8 cellular contexts compared by ENCODE assay signal in the genomic region with DNA sequence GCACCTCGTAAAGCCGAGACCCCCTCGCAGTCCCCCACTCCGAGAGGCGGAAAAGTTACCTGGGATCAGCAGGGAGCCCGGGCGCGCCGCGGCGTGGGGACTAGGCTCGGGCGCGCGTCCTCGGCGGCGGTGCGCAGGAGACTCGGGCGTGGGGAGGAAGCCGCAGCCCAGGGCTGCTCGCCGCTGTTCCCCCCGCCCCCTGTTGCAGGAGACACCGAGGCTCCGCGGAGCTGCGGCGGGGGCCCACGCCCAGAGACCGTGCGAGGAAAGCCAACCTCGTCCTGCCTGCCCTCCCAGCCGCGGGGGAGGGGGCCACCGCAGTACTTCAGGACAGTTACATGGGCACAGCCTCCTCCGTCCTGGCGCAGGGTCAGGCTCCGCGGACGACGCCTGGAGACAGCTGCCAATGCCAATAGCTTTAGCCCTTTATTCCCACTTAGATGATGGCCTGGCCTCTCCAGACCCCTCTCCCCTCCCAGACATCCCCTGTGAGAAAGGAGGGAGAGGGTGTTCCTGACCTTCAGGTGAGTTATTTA. TPM values are rescaled to one million over a fixed set of nuclear protein-coding genes. Genes with fewer than 3 reads are reported as not detected.
A peak's percentile ranks its signal among the peaks of the same experiment; 100 is the strongest.
DNase-seq lines count a peak whose midpoint lies in the region; ATAC-seq and TF ChIP-seq lines count a peak whose summit lies in the region.

TSS of gene EPB41L3 (minus strand) at position 144 of the 536 bp plus-strand sequence. CDS start 54,814 bp downstream, outside the sequence.

- no peaks in the 10 kb centered on the region for H3K4me1 ChIP-seq in naive thymus-derived CD4-positive, alpha-beta T cell (ENCODE audit: control insufficient read depth in 2 of 2, insufficient read depth in 2 of 2, low read length in 2 of 2)
- no peaks in the 10 kb centered on the region for H3K4me1 ChIP-seq in BE2C

- H3K9me3 ChIP-seq in naive thymus-derived CD4-positive, alpha-beta T cell (ENCODE audit: control insufficient read depth in 2 of 3, low read length in 3 of 3): no peaks in the 10 kb centered on the region
- H3K9me3 ChIP-seq in BE2C: no peaks in the 10 kb centered on the region

- intact Hi-C loops in naive thymus-derived CD4-positive, alpha-beta T cell (cut with micrococcal nuclease): loop anchor here (5.0 to 10.0 kb wide), 3 partner anchors 61 to 439 kb away; partner anchors contain the start of gene ZBTB14 (in 1 of the 2)

- peaks cover 6 to 11% (median 11%) of the 10 kb centered on the region in 3 donors for H3K4me1 Mint-ChIP-seq in T-cell
- H3K4me1 Mint-ChIP-seq in naive thymus-derived CD4-positive, alpha-beta T cell: peaks cover 3 to 22% (median 14%) of the 10 kb centered on the region in 7 donors

- H3K27ac ChIP-seq in naive thymus-derived CD4-positive, alpha-beta T cell (ENCODE audit: low read depth, low read length): no peak within 1 kb of the TSS

- H3K27me3 Mint-ChIP-seq in T-cell: peaks cover 37 to 53% of the 10 kb centered on the region in 2 donors
- H3K27me3 Mint-ChIP-seq in naive thymus-derived CD4-positive, alpha-beta T cell: peaks cover 46 to 61% (median 57%) of the 10 kb centered on the region in 5 donors

- DNase-seq in H4 (ENCODE audit: low spot score): no peak
- DNase-seq in T-cell: peak in 9 of 34 experiments; percentile 4 to 27 (median 8)
- peak in 1 of 2 donors; percentile 59 for DNase-seq in foreskin fibroblast
- peak in 5 of 9 donors; percentile 14 to 36 (median 26) for DNase-seq in naive thymus-derived CD4-positive, alpha-beta T cell
- DNase-seq in putamen (ENCODE audit: low spot score): no peak
- no peak for DNase-seq in KG1 (lab: John Stamatoyannopoulos, UW)
- no peak for DNase-seq in BE2C

- TF ChIP-seq CTCF in foreskin fibroblast (IDR thresholded peaks at IDR 0.05; ENCODE audit: low read depth, low read length) (no peak), BE2C (IDR thresholded peaks at IDR 0.05; ENCODE audit: low read depth, low read length) (no peak)

- H3K36me3 Mint-ChIP-seq in T-cell: no peaks in the 10 kb centered on the region
- no peaks in the 10 kb centered on the region for H3K36me3 Mint-ChIP-seq in naive thymus-derived CD4-positive, alpha-beta T cell

- H3K27ac Mint-ChIP-seq in T-cell: no peak within 1 kb of the TSS
- H3K27ac Mint-ChIP-seq in naive thymus-derived CD4-positive, alpha-beta T cell: peak within 1 kb of the TSS in 2 of 9 donors; percentile 40 to 56

- H3K36me3 ChIP-seq in naive thymus-derived CD4-positive, alpha-beta T cell (ENCODE audit: control insufficient read depth in 2 of 3, insufficient read depth in 3 of 3, low read length in 3 of 3): no peaks in the 10 kb centered on the region
- no peaks in the 10 kb centered on the region for H3K36me3 ChIP-seq in BE2C

- ATAC-seq in T-cell (replicated peaks in 1 of 4) (peak in 2 of 4 experiments; percentile 55 to 75), GM21786 (IDR thresholded peaks at IDR 0.05; ENCODE audit: unreplicated experiment) (no peak)
- peak; percentile 82 for ATAC-seq in naive thymus-derived CD4-positive, alpha-beta T cell

- CTCF ChIA-PET in T-cell (lab: Charles Lee): no interaction called here
- CTCF ChIA-PET in naive thymus-derived CD4-positive, alpha-beta T cell (lab: Charles Lee): no interaction called here

- H3K4me3 Mint-ChIP-seq in T-cell: peak within 1 kb of the TSS; percentile 39 to 60 (median 56)
- peak within 1 kb of the TSS in 9 of 10 donors; percentile 22 to 83 (median 75) for H3K4me3 Mint-ChIP-seq in naive thymus-derived CD4-positive, alpha-beta T cell

- H3K4me3 ChIP-seq in foreskin fibroblast (ENCODE audit: low read depth in 1 of 2, low read length in 2 of 2) (peak within 1 kb of the TSS; percentile 57 to 72), BE2C (ENCODE audit: low read depth, low read length) (no peak within 1 kb of the TSS)
- no peak within 1 kb of the TSS for H3K4me3 ChIP-seq in naive thymus-derived CD4-positive, alpha-beta T cell (ENCODE audit: low read length)

- no peaks in the 10 kb centered on the region for H3K9me3 Mint-ChIP-seq in T-cell
- peaks cover 0 to 1% (median 0%) of the 10 kb centered on the region in 11 donors for H3K9me3 Mint-ChIP-seq in naive thymus-derived CD4-positive, alpha-beta T cell

- H3K27me3 ChIP-seq in naive thymus-derived CD4-positive, alpha-beta T cell (ENCODE audit: control insufficient read depth in 2 of 2, insufficient read depth in 2 of 2, low read length in 2 of 2): no peaks in the 10 kb centered on the region
- H3K27me3 ChIP-seq in BE2C: no peaks in the 10 kb centered on the region

- POLR2A ChIA-PET in T-cell (lab: Charles Lee): interaction anchor here in 1 of 2 donors (0.6 kb wide), 1 partner anchor 36 kb away, joined by 3 read pairs; no protein-coding TSS in a partner anchor
- POLR2A ChIA-PET in naive thymus-derived CD4-positive, alpha-beta T cell (lab: Charles Lee): interaction anchor here (2.2 kb wide), 1 partner anchor 86 kb away, joined by 10 read pairs; no protein-coding TSS in a partner anchor

RNA-seq across cellular contexts. Expression of gene EPB41L3, which starts in this region (rescaled TPM):
- total RNA-seq in H4 (2014; rRNA removed; shearing (Covaris generic)): 10.3 and 14.1 TPM in 2 replicates
- total RNA-seq in T-cell: 1 to 10 TPM in 4 of 5 donors, under 1 TPM in 1; 0.41 to 3.8 (median 3.6) TPM
- 10 to 100 TPM in 4 of 5 experiments, 1 to 10 TPM in 1; 1.5 to 35.5 (median 15.3) TPM for total RNA-seq in naive thymus-derived CD4-positive, alpha-beta T cell
- 1 to 10 TPM; 1.9 to 5.6 TPM for polyA plus RNA-seq in naive thymus-derived CD4-positive, alpha-beta T cell
- 1.8 TPM for polyA plus RNA-seq in BE2C (2012; ENCODE audit: insufficient read depth, insufficient read length, low read depth)

Comparison
In these comparisons a context has a peak if more than half of its experiments do, and no peak if none do; other contexts are left out.
1. DNase-seq: peak in naive thymus-derived CD4-positive, alpha-beta T cell (5 of 9); none in H4 (single experiment), putamen (single experiment), KG1 (single experiment) and BE2C (single experiment).
2. H3K4me3 ChIP-seq: peak in foreskin fibroblast (2 of 2); none in naive thymus-derived CD4-positive, alpha-beta T cell (single experiment) and BE2C (single experiment).